17 cellular contexts compared by ENCODE assay signal in the genomic region with DNA sequence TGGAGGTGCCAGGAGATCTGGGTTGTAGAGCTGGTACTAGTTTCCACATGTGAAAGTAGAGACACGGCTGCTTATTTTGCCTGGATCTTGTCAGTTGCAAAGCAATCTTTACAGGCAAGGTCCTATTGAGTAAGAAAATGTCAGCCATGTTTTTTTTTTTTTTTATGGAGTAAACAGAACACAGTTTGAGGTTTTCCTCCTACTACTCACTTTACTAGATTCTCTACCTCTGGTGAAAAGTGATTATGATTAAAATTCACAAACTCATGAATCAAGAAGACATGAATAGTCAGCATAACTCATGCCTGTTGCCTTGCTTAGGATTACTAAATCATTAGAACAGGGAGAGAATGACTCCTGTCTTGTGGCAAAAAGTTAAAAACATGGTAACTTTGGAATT.
DNase-seq lines count a peak whose midpoint lies in the region; ATAC-seq, FAIRE-seq and TF ChIP-seq lines count a peak whose summit lies in the region.
"Had no signal": no experiment of that assay in that cellular context is flagged by ENCODE, and none has a peak within 500 bp of the region (broad histone marks: within the 10 kb centered on the region; RNA-seq: fewer than 3 reads in every experiment).

No MANE protein-coding gene starts in this region.

- WGBS in mesenchymal stem cell = 67% methylated on average over 1 of the region's 1 CpG
- no CpG with 5 or more reads among the region's 1 CpG for WGBS in H9 (ENCODE audit: extremely low coverage, insufficient read length, low lambda C conversion rate)
- WGBS in adrenal gland, 4 donors = 79 to 89% (median 87%) methylated on average over 1 of the region's 1 CpG

- H2AK5ac ChIP-seq in mesenchymal stem cell (ENCODE audit: low read length, severe bottlenecking) = no peak overlapping the region
- H2AK5ac ChIP-seq in H9 (ENCODE audit: insufficient read length, low read length) = no peak overlapping the region

- H3K4me1 ChIP-seq in PC-3 (ENCODE audit: insufficient read depth, low read length) = no peaks in the 10 kb centered on the region
- H3K4me1 ChIP-seq in adipocyte (ENCODE audit: control insufficient read depth, insufficient read depth, low read length) = peaks cover 47% of the 10 kb centered on the region
- H3K4me1 ChIP-seq in mesenchymal stem cell (ENCODE audit: control insufficient read depth, insufficient read depth, low read depth, low read length) = no peaks in the 10 kb centered on the region
- no peaks in the 10 kb centered on the region; the same call in 1 of the 2 replicates for H3K4me1 ChIP-seq in H9 (ENCODE audit: insufficient read depth, low read length)
- H3K4me1 ChIP-seq in Peyer's patch = no peaks in the 10 kb centered on the region
- H3K4me1 ChIP-seq in adrenal gland (replicated peaks in 1 of 2) = no peaks in the 10 kb centered on the region

- no peak overlapping the region for H3K14ac ChIP-seq in mesenchymal stem cell (ENCODE audit: low read length in 2 of 2)
- H3K14ac ChIP-seq in H9 (ENCODE audit: insufficient read depth, low read length) = no peak overlapping the region

- CTCF ChIA-PET in PC-3 (lab: Charles Lee) = no interaction called here

- H3K27me3 Mint-ChIP-seq in H9 (ENCODE audit: low read depth) = no peaks in the 10 kb centered on the region

- no peak overlapping the region for H3K56ac ChIP-seq in H9 (ENCODE audit: insufficient read length, low read depth, low read length)

- H3K79me2 ChIP-seq in PC-3 (ENCODE audit: low read length) (no peaks in the 10 kb centered on the region), H9 (ENCODE audit: insufficient read depth, low read length) (no peaks in the 10 kb centered on the region)

- POLR2A ChIA-PET in PC-3 (lab: Charles Lee; ENCODE audit: unreplicated experiment) = no interaction called here

- H3K4me3 ChIP-seq in PC-3 (ENCODE audit: low read length) (no peak overlapping the region), adipocyte (ENCODE audit: low read length) (no peak overlapping the region), bronchial epithelial cell (ENCODE audit: low read depth, low read length) (no peak overlapping the region), mesenchymal stem cell (ENCODE audit: insufficient read depth in 1 of 2, low read depth in 1 of 2, low read length in 2 of 2) (no peak overlapping the region), Peyer's patch (no peak overlapping the region), adrenal gland (no peak overlapping the region)
- H3K4me3 ChIP-seq: GM12878 had no signal

- H3K18ac ChIP-seq in mesenchymal stem cell (ENCODE audit: low read depth in 1 of 2, low read length in 2 of 2) = no peak overlapping the region
- no peak overlapping the region for H3K18ac ChIP-seq in H9 (ENCODE audit: insufficient read length, low read depth, low read length)

- H3F3A ChIP-seq in PC-3 (ENCODE audit: low read length, unreplicated experiment) = no peaks in the 10 kb centered on the region

- H3K36me3 ChIP-seq in PC-3 (ENCODE audit: low read depth, low read length) (no peaks in the 10 kb centered on the region), adipocyte (ENCODE audit: control insufficient read depth, insufficient read depth, low read length, severe bottlenecking) (no peaks in the 10 kb centered on the region), bronchial epithelial cell (ENCODE audit: control insufficient read depth, insufficient read depth, low read length) (no peaks in the 10 kb centered on the region), mesenchymal stem cell (ENCODE audit: control insufficient read depth in 1 of 2, insufficient read depth in 2 of 2, low read depth in 1 of 2, low read length in 2 of 2) (no peaks in the 10 kb centered on the region), Peyer's patch (no peaks in the 10 kb centered on the region), adrenal gland (replicated peaks in 1 of 2) (no peaks in the 10 kb centered on the region)

- H3K9me3 ChIP-seq in PC-3 (ENCODE audit: low read length) = no peaks in the 10 kb centered on the region
- no peaks in the 10 kb centered on the region for H3K9me3 ChIP-seq in adipocyte (ENCODE audit: control insufficient read depth, low read length)
- H3K9me3 ChIP-seq in mesenchymal stem cell (ENCODE audit: control insufficient read depth, low read length) = no peaks in the 10 kb centered on the region
- H3K9me3 ChIP-seq in H9 (ENCODE audit: control insufficient read depth, low read depth, low read length) = no peaks in the 10 kb centered on the region
- no peaks in the 10 kb centered on the region for H3K9me3 ChIP-seq in Peyer's patch
- H3K9me3 ChIP-seq in adrenal gland (replicated peaks in 1 of 3) = no peaks in the 10 kb centered on the region

- no peak overlapping the region for H3K4me3 Mint-ChIP-seq in H9
- H3K4me3 Mint-ChIP-seq: B cell; CD4-positive, alpha-beta T cell; HFFc6 had no signal

- BruUV-seq in PC-3 (replicated peaks; lab: Mats Ljungman, UMichigan) = no TSS peak

- H2BK120ac ChIP-seq in mesenchymal stem cell (ENCODE audit: low read depth, low read length) (no peak overlapping the region), H9 (ENCODE audit: low read depth, low read length, poor library complexity, severe bottlenecking) (no peak overlapping the region)

- H4K20me1 ChIP-seq in PC-3 (ENCODE audit: low read length) (no peaks in the 10 kb centered on the region), H9 (ENCODE audit: control insufficient read depth, insufficient read depth, insufficient read length) (no peaks in the 10 kb centered on the region)

- H3K36me3 Mint-ChIP-seq in H9 (ENCODE audit: insufficient read depth in 1 of 3, low read depth in 3 of 3) = peaks cover 0 to 5% (median 0%) of the 10 kb centered on the region in 3 experiments; a peak in 3 of 7 replicates

- no peak overlapping the region for H2BK20ac ChIP-seq in H9 (ENCODE audit: low read depth, low read length, poor library complexity, severe bottlenecking)

- H3K9me3 Mint-ChIP-seq in H9 = no peaks in the 10 kb centered on the region
- H3K9me3 Mint-ChIP-seq: CD4-positive, alpha-beta T cell; HFFc6 had no signal

- H3K79me1 ChIP-seq in mesenchymal stem cell (replicated peaks; ENCODE audit: low read length, poor library complexity, severe bottlenecking) (no peaks in the 10 kb centered on the region), H9 (ENCODE audit: insufficient read depth, low read depth, low read length, poor library complexity, severe bottlenecking) (no peaks in the 10 kb centered on the region)

- no peak for FAIRE-seq in bronchial epithelial cell (lab: Jason Lieb, UNC)
- FAIRE-seq: A204.1, GM12878, H1 had no signal

- H2BK15ac ChIP-seq in mesenchymal stem cell (ENCODE audit: low read depth, poor library complexity, severe bottlenecking) = no peak overlapping the region
- no peak overlapping the region for H2BK15ac ChIP-seq in H9 (ENCODE audit: low read depth, low read length)

- H3K4me2 ChIP-seq in PC-3 (ENCODE audit: low read length) = no peak overlapping the region
- H3K4me2 ChIP-seq in mesenchymal stem cell (ENCODE audit: low read length, poor library complexity, severe bottlenecking) = no peak overlapping the region
- H3K4me2 ChIP-seq in H9 (ENCODE audit: insufficient read depth, insufficient read length, low read length) = no peak overlapping the region

- no peak overlapping the region for H3K23ac ChIP-seq in mesenchymal stem cell (ENCODE audit: low read length in 2 of 2)
- no peak overlapping the region for H3K23ac ChIP-seq in H9 (ENCODE audit: insufficient read length, low read depth, low read length)

- no peak overlapping the region for H3K9ac ChIP-seq in PC-3 (ENCODE audit: low read length)
- peak overlapping the region; percentile 73 for H3K9ac ChIP-seq in adipocyte (ENCODE audit: low read length)
- no peak overlapping the region for H3K9ac ChIP-seq in mesenchymal stem cell (ENCODE audit: low read length)
- no peak overlapping the region for H3K9ac ChIP-seq in H9 (ENCODE audit: extremely low read depth, insufficient read length, low read length)

- TF ChIP-seq POLR2A in Peyer's patch (IDR thresholded peaks at IDR 0.05) = no peak
- no peak for TF ChIP-seq POLR2A in adrenal gland (IDR thresholded peaks at IDR 0.05)

- H3K4me1 Mint-ChIP-seq in H9 = peaks cover 17 to 18% of the 10 kb centered on the region in 2 experiments
- H3K4me1 Mint-ChIP-seq: B cell had no signal

- no peak overlapping the region for H3K4ac ChIP-seq in mesenchymal stem cell (ENCODE audit: low read depth in 1 of 2, low read length in 2 of 2)
- H3K4ac ChIP-seq in H9 (ENCODE audit: low read depth, low read length) = no peak overlapping the region

- H2AFZ ChIP-seq in PC-3 (ENCODE audit: low read length) (0 out of 2 replicates have a peak overlapping the region, but pooled peaks have one; percentile 18), mesenchymal stem cell (ENCODE audit: low read depth, low read length) (no peak overlapping the region), H9 (ENCODE audit: low read length) (no peak overlapping the region)

- H4K91ac ChIP-seq in mesenchymal stem cell (ENCODE audit: low read length) = no peak overlapping the region
- no peak overlapping the region for H4K91ac ChIP-seq in H9 (ENCODE audit: insufficient read length, low read depth, low read length)

- H2BK12ac ChIP-seq in mesenchymal stem cell (ENCODE audit: low read length in 2 of 2) (no peak overlapping the region), H9 (ENCODE audit: insufficient read length, low read depth, low read length) (no peak overlapping the region)

- no peak for TF ChIP-seq CTCF in PC-3 (conservative IDR thresholded peaks at IDR 0.05; ENCODE audit: low read depth, low read length)
- no peak for TF ChIP-seq CTCF in bronchial epithelial cell (IDR thresholded peaks at IDR 0.05; ENCODE audit: insufficient read depth, low read length, severe bottlenecking)
- no peak for TF ChIP-seq CTCF in H9 (conservative IDR thresholded peaks at IDR 0.05)
- no peak for TF ChIP-seq CTCF in Peyer's patch (IDR thresholded peaks at IDR 0.05)
- no peak for TF ChIP-seq CTCF in adrenal gland (IDR thresholded peaks at IDR 0.05)

- H3K27me3 ChIP-seq in PC-3 (ENCODE audit: low read length) (no peaks in the 10 kb centered on the region), adipocyte (replicated peaks; ENCODE audit: control insufficient read depth, insufficient read depth, low read length) (no peaks in the 10 kb centered on the region), bronchial epithelial cell (ENCODE audit: control insufficient read depth, insufficient read depth, low read length) (no peaks in the 10 kb centered on the region), mesenchymal stem cell (ENCODE audit: control insufficient read depth in 1 of 2, insufficient read depth in 1 of 2, low read length in 2 of 2) (no peaks in the 10 kb centered on the region), H9 (ENCODE audit: insufficient read depth, low read length) (no peaks in the 10 kb centered on the region), Peyer's patch (no peaks in the 10 kb centered on the region), adrenal gland (peaks cover 4% of the 10 kb centered on the region)

- H3K23me2 ChIP-seq in H9 (ENCODE audit: insufficient read length, low read depth, low read length, poor library complexity, severe bottlenecking) = no peaks in the 10 kb centered on the region

- H2BK5ac ChIP-seq in mesenchymal stem cell (ENCODE audit: low read depth, low read length, poor library complexity, severe bottlenecking) (no peak overlapping the region), H9 (ENCODE audit: insufficient read length, low read length) (no peak overlapping the region)

- no peak for ATAC-seq in PC-3
- ATAC-seq: GM12878 had no signal

- H3T11ph ChIP-seq in H9 (ENCODE audit: low read length) = no peak overlapping the region

- H4K8ac ChIP-seq in mesenchymal stem cell (ENCODE audit: low read length) = no peak overlapping the region
- no peak overlapping the region for H4K8ac ChIP-seq in H9 (replicated peaks; ENCODE audit: insufficient read length, low read depth, low read length)

- no peak overlapping the region for H4K5ac ChIP-seq in H9 (ENCODE audit: insufficient read length, low read depth, low read length)

- H3K27ac ChIP-seq in PC-3 (ENCODE audit: low read length) (no peak overlapping the region), mesenchymal stem cell (ENCODE audit: low read length, poor library complexity, severe bottlenecking) (no peak overlapping the region), H9 (ENCODE audit: insufficient read length, low read depth, low read length) (no peak overlapping the region), Peyer's patch (no peak overlapping the region), adrenal gland (no peak overlapping the region)

- no peak overlapping the region for H3K27ac Mint-ChIP-seq in H9
- H3K27ac Mint-ChIP-seq: B cell; CD4-positive, alpha-beta T cell; HFFc6 had no signal

- DNase-seq in PC-3 (no peak), adipocyte (ENCODE audit: low read depth) (no peak), bronchial epithelial cell (ENCODE audit: low read depth) (peak; percentile 30), mesenchymal stem cell (peak; percentile 18), H9 (no peak), Peyer's patch (no peak), NCI-H69 (lab: John Stamatoyannopoulos, UW) (no peak), adrenal gland (no peak)
- DNase-seq: C1 segment of cervical spinal cord; CD4-positive, alpha-beta T cell; DMS79; HCEC 1CT; HFFc6 had no signal

- intact Hi-C loops in PC-3 (cut with micrococcal nuclease) = no loop called here
- intact Hi-C loops in adrenal gland (cut with DNase I) = loop anchor here in 1 of 2 donors (10.0 kb wide), 1 partner anchor 261 kb away; no protein-coding TSS in a partner anchor

- no peaks in the 10 kb centered on the region for H3K9me2 ChIP-seq in PC-3 (replicated peaks; ENCODE audit: low read length)

Comparison
In these comparisons a context has a peak if more than half of its experiments do, and no peak if none do; other contexts are left out.
1. DNase-seq: peak in bronchial epithelial cell (single experiment) and mesenchymal stem cell (single experiment); none in PC-3 (single experiment), adipocyte (single experiment), H9 (single experiment), Peyer's patch (0 of 3), NCI-H69 (single experiment) and adrenal gland (0 of 7).